30 cellular contexts compared by ENCODE assay signal in genomic region chr13:98780451-98780850, GRCh38. TPM values are rescaled to one million over a fixed set of nuclear protein-coding genes. Genes with fewer than 3 reads are reported as not detected.
"Had no signal": no experiment of that assay in that cellular context is flagged by ENCODE, and none has a peak within 500 bp of the region (broad histone marks: within the 10 kb centered on the region; RNA-seq: fewer than 3 reads in every experiment).

No MANE protein-coding gene starts in this region.

- H2AFZ ChIP-seq: hepatocyte had no signal

- H3K27me3 ChIP-seq: brain microvascular endothelial cell, gastrocnemius medialis, hepatocyte had no signal

- H3K79me2 ChIP-seq: hepatocyte had no signal

- H3K4me2 ChIP-seq: hepatocyte had no signal

- H3K4me3 ChIP-seq: coronary artery, gastrocnemius medialis, heart right ventricle, hepatocyte had no signal

- ATAC-seq: activated CD8-positive, alpha-beta T cell treated with anti-CD3 and anti-CD28 coated beads for 36 hours; activated T-cell treated with anti-CD3 and anti-CD28 coated beads, Interleukin-2, amount 50 U/mL, for 4 hours; activated T-helper 17 cell treated with anti-CD3 and anti-CD28 coated beads, Interleukin-2, amount 50 U/mL, for 72 hours; effector memory CD8-positive, alpha-beta T cell; esophagus mucosa; foreskin keratinocyte; gastrocnemius medialis; heart right ventricle; WTC11 had no signal

- DNase-seq: activated CD4-positive, alpha-beta T cell treated with anti-CD3 and anti-CD28 coated beads for 48 hours; activated CD4-positive, alpha-beta T cell treated with anti-CD3 and anti-CD28 coated beads, Interleukin-2, amount 50 U/mL, for 1 hour; activated CD4-positive, alpha-beta T cell treated with anti-CD3 and anti-CD28 coated beads, Interleukin-2, amount 50 U/mL, for 48 hours; activated CD8-positive, alpha-beta memory T cell treated with anti-CD3 and anti-CD28 coated beads for 24 hours; activated CD8-positive, alpha-beta T cell treated with anti-CD3 and anti-CD28 coated beads for 36 hours; activated effector memory CD4-positive, alpha-beta T cell treated with Interleukin-2 at 50 U/mL for 16 hours; activated gamma-delta T cell treated with Interleukin-2 at 50 U/mL for 16 hours; activated naive CD4-positive, alpha-beta T cell treated with anti-CD3 and anti-CD28 coated beads, Interleukin-2, amount 50 U/mL, for 16 hours; activated naive CD4-positive, alpha-beta T cell treated with Interleukin-2 at 50 U/mL for 16 hours; activated T-cell treated with anti-CD3 and anti-CD28 coated beads, Interleukin-2, amount 50 U/mL, for 4 hours; amniotic stem cell; anterior cingulate cortex; brain microvascular endothelial cell; effector CD4-positive, alpha-beta T cell; effector memory CD8-positive, alpha-beta T cell; foreskin keratinocyte; gastrocnemius medialis; heart right ventricle; T-helper 2 cell had no signal

- H3K4me1 ChIP-seq: gastrocnemius medialis, heart right ventricle had no signal

- H3K36me3 ChIP-seq: brain microvascular endothelial cell, gastrocnemius medialis, heart right ventricle had no signal

- H3K9me3 ChIP-seq: gastrocnemius medialis had no signal

- H3K27ac ChIP-seq: brain microvascular endothelial cell, coronary artery, foreskin keratinocyte, gastrocnemius medialis, heart right ventricle, hepatocyte, VCaP had no signal

- FAIRE-seq: astrocyte, TTC549 had no signal

RNA-seq across cellular contexts. Expression of gene SLC15A1, which starts 28.0 kb away (rescaled TPM):
- total RNA-seq: activated CD8-positive, alpha-beta T cell treated with anti-CD3 and anti-CD28 coated beads for 36 hours; activated T-cell treated with anti-CD3 and anti-CD28 coated beads, Interleukin-2, amount 50 U/mL, for 4 hours; activated T-helper 17 cell treated with anti-CD3 and anti-CD28 coated beads, Interleukin-2, amount 50 U/mL, for 72 hours; astrocyte; bronchial epithelial cell; cardiac septum; gastrocnemius medialis; heart right ventricle; T-helper 1 cell treated with Interleukin-12 subunit alpha and Interleukin-12 subunit beta and Interleukin-4 antibody, amounts not matched to agents 30 ng/mL and 1 ng/mL, for 36 hours had no signal
- polyA plus RNA-seq: foreskin keratinocyte had no signal
